In genomic region chr6:16322666-16323312, GRCh38 we compare ENCODE assay signal across 2 cellular contexts.
TF ChIP-seq lines count a peak whose summit lies in the region.

No MANE protein-coding gene starts in this region.

TF ChIP-seq in IMR-90, 13 proteins besides CTCF, POLR2A, EP300 and RAD21 (continued from another document):
- no peak for TF ChIP-seq ELK1 (IDR thresholded peaks at IDR 0.05; ENCODE audit: borderline replicate concordance, low read depth, low read length)
- TF ChIP-seq CHD1 (IDR thresholded peaks at IDR 0.05; ENCODE audit: low read depth, low read length), result no peak
- TF ChIP-seq MAFK (IDR thresholded peaks at IDR 0.05; ENCODE audit: low read depth, low read length), result peak; percentile 68
- no peak for TF ChIP-seq SMC3 (IDR thresholded peaks at IDR 0.05; ENCODE audit: low read depth, low read length)

TF ChIP-seq in SK-N-SH treated with all-trans-retinoic acid at 6 μM for 48 hours, 23 proteins besides CTCF, POLR2A, EP300 and RAD21 (continued from another document):
- no peak for TF ChIP-seq TSHZ2 (CRISPR knock-in tag; IDR thresholded peaks at IDR 0.05)
- no peak for TF ChIP-seq ISL1 (CRISPR knock-in tag; IDR thresholded peaks at IDR 0.05)
- no peak for TF ChIP-seq POU6F1 (CRISPR knock-in tag; IDR thresholded peaks at IDR 0.05; ENCODE audit: borderline replicate concordance, low read depth)
- no peak for TF ChIP-seq OSR1 (CRISPR knock-in tag; IDR thresholded peaks at IDR 0.05)
- no peak for TF ChIP-seq TCF4 (CRISPR knock-in tag; IDR thresholded peaks at IDR 0.05; ENCODE audit: borderline replicate concordance)
- no peak for TF ChIP-seq TOX (CRISPR knock-in tag; IDR thresholded peaks at IDR 0.05; ENCODE audit: borderline replicate concordance)
- no peak for TF ChIP-seq SNAI2 (CRISPR knock-in tag; IDR thresholded peaks at IDR 0.05)
- no peak for TF ChIP-seq ARNTL (CRISPR knock-in tag; IDR thresholded peaks at IDR 0.05; ENCODE audit: borderline replicate concordance, low read depth)
- no peak for TF ChIP-seq CSRNP3 (CRISPR knock-in tag; IDR thresholded peaks at IDR 0.05)
